In the genomic region with DNA sequence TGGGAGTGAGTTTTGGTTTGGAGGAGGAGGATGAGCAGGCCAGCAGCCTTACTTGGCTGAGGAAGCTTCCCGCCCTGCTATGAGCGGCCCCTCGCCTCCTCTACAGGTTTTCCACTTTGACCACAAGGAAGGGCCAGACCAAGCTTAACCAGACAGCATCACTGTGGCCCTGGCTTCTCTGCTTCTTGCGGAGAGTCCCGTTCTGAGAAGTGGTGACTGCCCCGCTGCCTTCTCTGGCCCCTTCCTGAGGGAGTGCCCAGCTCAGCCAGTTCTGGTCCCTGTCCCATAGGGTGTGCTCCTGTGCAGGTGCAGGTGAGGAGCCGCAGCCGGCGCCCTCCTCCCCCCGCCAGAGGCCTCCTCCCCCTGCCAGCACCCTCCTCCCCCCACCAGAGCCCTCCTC, we compare ENCODE assay signal across 14 cellular contexts.
"Had no signal": no experiment of that assay in that cellular context is flagged by ENCODE, and none has a peak within 500 bp of the region (broad histone marks: within the 10 kb centered on the region; RNA-seq: fewer than 3 reads in every experiment).

No MANE protein-coding gene starts in this region.

- DNase-seq: activated CD4-positive, alpha-beta T cell treated with anti-CD3 and anti-CD28 coated beads, Interleukin-2, amount 50 U/mL, for 4 hours; activated naive CD4-positive, alpha-beta T cell treated with anti-CD3 and anti-CD28 coated beads, Interleukin-2, amount 10 ng/mL, durations not matched to agents 7 days and 5 days; activated T-cell treated with anti-CD3 and anti-CD28 coated beads, Interleukin-2, amount 50 U/mL, for 24 hours; mammary epithelial cell; naive B cell; stimulated activated CD4-positive, alpha-beta T cell treated with anti-CD3 and anti-CD28 coated beads, Interleukin-4, amount 100 ng/mL, for 24 hours; T-helper 9 cell; uterus had no signal

- H3K27me3 Mint-ChIP-seq: activated naive CD4-positive, alpha-beta T cell treated with anti-CD3 and anti-CD28 coated beads, Interleukin-2, amount 10 ng/mL, durations not matched to agents 7 days and 5 days; activated T-cell treated with anti-CD3 and anti-CD28 coated beads, Interleukin-2, amount 50 U/mL, for 24 hours; naive B cell; stimulated activated naive CD8-positive, alpha-beta T cell treated with anti-CD3 and anti-CD28 coated beads, Interleukin-15, Interleukin-2, amounts not matched to agents 100 ng/mL and 50 ng/mL, for 24 hours had no signal

- H3K36me3 Mint-ChIP-seq: naive B cell had no signal

- H3K27me3 ChIP-seq: right atrium auricular region, uterus had no signal

- H3K4me1 ChIP-seq: uterus had no signal

- H3K4me3 ChIP-seq: right atrium auricular region, skin epidermis, thoracic aorta, uterus had no signal

- H3K27ac Mint-ChIP-seq: activated naive CD4-positive, alpha-beta T cell treated with anti-CD3 and anti-CD28 coated beads, Interleukin-2, amount 10 ng/mL, durations not matched to agents 7 days and 5 days; stimulated activated naive CD8-positive, alpha-beta T cell treated with anti-CD3 and anti-CD28 coated beads, Interleukin-15, Interleukin-2, amounts not matched to agents 100 ng/mL and 50 ng/mL, for 24 hours had no signal

- ATAC-seq: esophagus mucosa, left lobe of liver had no signal

- H3K4me3 Mint-ChIP-seq: activated naive CD4-positive, alpha-beta T cell treated with anti-CD3 and anti-CD28 coated beads, Interleukin-2, amount 10 ng/mL, durations not matched to agents 7 days and 5 days; activated T-cell treated with anti-CD3 and anti-CD28 coated beads, Interleukin-2, amount 50 U/mL, for 24 hours; naive B cell; stimulated activated naive CD8-positive, alpha-beta T cell treated with anti-CD3 and anti-CD28 coated beads, Interleukin-15, Interleukin-2, amounts not matched to agents 100 ng/mL and 50 ng/mL, for 24 hours had no signal

- H3K9me3 Mint-ChIP-seq: activated naive CD4-positive, alpha-beta T cell treated with anti-CD3 and anti-CD28 coated beads, Interleukin-2, amount 10 ng/mL, durations not matched to agents 7 days and 5 days; activated T-cell treated with anti-CD3 and anti-CD28 coated beads, Interleukin-2, amount 50 U/mL, for 24 hours; naive B cell; stimulated activated naive CD8-positive, alpha-beta T cell treated with anti-CD3 and anti-CD28 coated beads, Interleukin-15, Interleukin-2, amounts not matched to agents 100 ng/mL and 50 ng/mL, for 24 hours had no signal

- H3K9me3 ChIP-seq: right atrium auricular region, thoracic aorta, uterus had no signal

- H3K36me3 ChIP-seq: uterus had no signal

- H3K27ac ChIP-seq: right atrium auricular region, skin epidermis, thoracic aorta, uterus had no signal
